8 cellular contexts compared by ENCODE assay signal in the genomic region with DNA sequence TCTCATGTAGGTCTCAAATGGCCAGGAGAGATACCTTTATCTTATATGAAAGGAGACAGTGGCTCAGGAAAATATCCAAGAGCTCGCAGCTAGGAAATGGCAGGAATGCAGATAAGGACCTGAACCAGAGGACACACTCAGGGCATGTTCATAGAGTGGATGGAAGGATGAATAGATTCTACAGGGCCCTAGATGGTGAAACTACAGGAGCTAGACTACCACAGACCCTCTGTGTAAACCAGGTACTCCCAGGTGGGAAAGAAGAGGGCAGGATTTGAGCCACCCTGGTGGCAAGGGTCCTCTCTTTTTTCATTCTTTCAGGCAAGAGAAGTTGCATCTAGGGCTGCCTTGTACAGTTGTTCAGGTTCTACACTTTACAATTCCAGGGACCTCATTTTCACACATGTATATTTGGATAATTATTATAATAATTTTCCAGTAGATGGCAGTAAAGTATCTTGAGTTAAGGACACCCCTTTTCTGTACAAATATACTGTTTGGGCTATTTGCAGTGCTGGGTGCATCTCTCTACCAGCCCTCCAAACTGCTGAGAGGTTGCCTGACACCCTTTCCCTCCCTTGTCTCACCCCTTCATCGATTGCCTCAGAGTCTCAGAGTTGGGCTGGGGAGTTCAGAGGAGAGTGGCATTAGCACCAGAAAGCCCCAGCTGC. TPM values are rescaled to one million over a fixed set of nuclear protein-coding genes. Genes with fewer than 3 reads are reported as not detected.
A peak's percentile ranks its signal among the peaks of the same experiment; 100 is the strongest.
DNase-seq lines count a peak whose midpoint lies in the region; ATAC-seq and TF ChIP-seq lines count a peak whose summit lies in the region.

No MANE protein-coding gene starts in this region.

- in situ Hi-C loops in SK-MEL-5 (cut with HindIII; ENCODE audit: low pct_unique_long_range_greater_than_20kb, low sequenced_read_pairs) = no loop called here

- no peak overlapping the region for H3K27ac ChIP-seq in tibial nerve

- H3K27me3 ChIP-seq in tibial nerve = peaks cover 0 to 50% of the 10 kb centered on the region in 2 donors

- ATAC-seq in HG03039 (IDR thresholded peaks at IDR 0.05; ENCODE audit: unreplicated experiment) (no peak), HG02588 (IDR thresholded peaks at IDR 0.05; ENCODE audit: unreplicated experiment) (no peak)

- no peak for TF ChIP-seq POLR2A in tibial nerve (IDR thresholded peaks at IDR 0.05)

- WGBS in tibial nerve, 2 donors = 36 to 60% methylated on average over 2 of the region's 2 CpGs

- peaks cover 0 to 4% (median 0%) of the 10 kb centered on the region in 4 donors for H3K9me3 ChIP-seq in tibial nerve

- TF ChIP-seq CTCF in tibial nerve (IDR thresholded peaks at IDR 0.05) = no peak

- DNase-seq in DMS53 (lab: John Stamatoyannopoulos, UW) (peak; percentile 80), M059J (ENCODE audit: low read depth) (peak; percentile 30), SK-MEL-5 (ENCODE audit: low read depth, low spot score) (peak; percentile 48), germinal center (ENCODE audit: low spot score) (peak; percentile 67), inferior parietal cortex (ENCODE audit: extremely low spot score) (no peak), tibial nerve (ENCODE audit: low spot score in 2 of 2) (no peak)

- no peaks in the 10 kb centered on the region for H3K4me1 ChIP-seq in tibial nerve

- H3K4me3 ChIP-seq in tibial nerve = no peak overlapping the region

- H3K36me3 ChIP-seq in tibial nerve = no peaks in the 10 kb centered on the region

- TF ChIP-seq EP300 in tibial nerve (IDR thresholded peaks at IDR 0.05) = no peak

RNA-seq across cellular contexts. Expression of gene ZDHHC22, which starts 10.5 kb away (rescaled TPM):
- 0.02 TPM in 1 of 2 replicates, not detected in the other for total RNA-seq in M059J (2014; rRNA removed; shearing (Covaris generic))
- total RNA-seq in SK-MEL-5 (2014; rRNA removed; shearing (Covaris generic)) = 0.08 and 0.13 TPM in 2 replicates
- 0.06 and 0.15 TPM in 2 replicates for polyA plus RNA-seq in SK-MEL-5 (2015; cell fraction: cytosol; rRNA removed)
- 0.08 and 0.49 TPM in 2 replicates for polyA plus RNA-seq in SK-MEL-5 (2015; cell fraction: nucleus; rRNA removed)
- total RNA-seq in tibial nerve = not detected

RNA-seq across cellular contexts. Expression of gene TMEM63C, which starts 29.5 kb away (rescaled TPM):
- 0.20 and 0.39 TPM in 2 replicates for total RNA-seq in M059J (2014; rRNA removed; shearing (Covaris generic))
- total RNA-seq in SK-MEL-5 (2014; rRNA removed; shearing (Covaris generic)) = 0.48 and 0.66 TPM in 2 replicates
- 0.25 and 2.3 TPM in 2 replicates for polyA plus RNA-seq in SK-MEL-5 (2015; cell fraction: cytosol; rRNA removed)
- polyA plus RNA-seq in SK-MEL-5 (2015; cell fraction: nucleus; rRNA removed) = 0.04 and 0.36 TPM in 2 replicates
- not detected for total RNA-seq in tibial nerve

RNA-seq across cellular contexts. Expression of gene CIPC, which starts 54.0 kb away (rescaled TPM):
- total RNA-seq in M059J (2014; rRNA removed; shearing (Covaris generic)) = 14.2 and 19.2 TPM in 2 replicates
- total RNA-seq in SK-MEL-5 (2014; rRNA removed; shearing (Covaris generic)) = 50.9 and 53.3 TPM in 2 replicates
- polyA plus RNA-seq in SK-MEL-5 (2015; cell fraction: cytosol; rRNA removed) = 24.1 and 36.2 TPM in 2 replicates
- 26.4 and 26.5 TPM in 2 replicates for polyA plus RNA-seq in SK-MEL-5 (2015; cell fraction: nucleus; rRNA removed)
- 10 to 100 TPM; 38.1 to 76.7 (median 41.5) TPM for total RNA-seq in tibial nerve

Comparison
In these comparisons a context has a peak if more than half of its experiments do, and no peak if none do; other contexts are left out.
1. DNase-seq: peak in DMS53 (single experiment), M059J (single experiment), SK-MEL-5 (single experiment) and germinal center (single experiment); none in inferior parietal cortex (single experiment) and tibial nerve (0 of 2).